In the genomic region with DNA sequence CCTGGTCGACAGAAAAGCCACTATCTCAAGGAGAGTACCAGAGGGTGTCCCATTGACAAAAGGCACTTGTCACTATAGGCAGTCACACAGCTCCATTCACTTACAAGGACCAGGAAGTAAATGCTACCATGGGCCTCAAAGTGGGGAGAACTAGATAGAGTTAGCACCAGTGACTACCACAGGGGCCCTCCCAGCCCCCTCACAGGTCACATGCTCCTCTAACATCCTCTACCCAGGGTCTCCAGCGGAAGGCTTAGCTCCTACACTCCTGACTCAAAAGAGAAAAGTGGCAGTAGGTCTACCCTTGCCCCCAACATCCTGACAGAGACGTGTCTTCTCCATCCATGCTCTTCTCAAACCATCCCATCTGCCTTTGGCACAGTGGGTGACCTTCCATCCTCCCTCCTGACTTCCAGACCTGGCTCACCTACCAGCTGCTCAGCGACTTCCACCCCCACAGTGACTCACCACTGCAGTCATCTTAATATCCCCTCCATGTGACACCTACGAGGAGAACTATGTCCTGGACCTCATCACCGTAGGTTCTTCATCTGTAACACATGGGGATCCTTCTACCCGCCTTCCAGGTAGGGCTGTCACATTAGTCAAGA, we compare ENCODE assay signal across 10 cellular contexts. TPM values are rescaled to one million over a fixed set of nuclear protein-coding genes. Genes with fewer than 3 reads are reported as not detected.
DNase-seq lines count a peak whose midpoint lies in the region; ATAC-seq and TF ChIP-seq lines count a peak whose summit lies in the region.
"Had no signal": no experiment of that assay in that cellular context is flagged by ENCODE, and none has a peak within 500 bp of the region (broad histone marks: within the 10 kb centered on the region; RNA-seq: fewer than 3 reads in every experiment).

No MANE protein-coding gene starts in this region.

- peak overlapping the region; percentile 93 for H2AFZ ChIP-seq in HCT116 (ENCODE audit: low read depth, low read length, poor library complexity, severe bottlenecking)

- TF ChIP-seq POLR2A in HCT116 (IDR thresholded peaks at IDR 0.05; ENCODE audit: borderline replicate concordance, extremely low read depth, insufficient read depth, insufficient read length): no peak

- H3K4me1 ChIP-seq in CD4-positive, CD25-positive, alpha-beta regulatory T cell (ENCODE audit: control insufficient read depth, insufficient read depth, low read length, poor library complexity, severe bottlenecking): peaks cover 8% of the 10 kb centered on the region
- peaks cover 15 to 30% of the 10 kb centered on the region in 2 experiments for H3K4me1 ChIP-seq in HCT116 (ENCODE audit: control insufficient read depth in 1 of 2, insufficient read depth in 2 of 2, low read length in 2 of 2)

- H3K27me3 Mint-ChIP-seq in CD4-positive, CD25-positive, alpha-beta regulatory T cell: peaks cover 10% of the 10 kb centered on the region
- peaks cover 6% of the 10 kb centered on the region for H3K27me3 Mint-ChIP-seq in activated T-helper 1 cell treated with anti-CD3 and anti-CD28 coated beads, Interleukin-12 subunit alpha, Interleukin-12 subunit beta, Interleukin-2, Interleukin-4 antibody, amounts not matched to agents 30 ng/mL and 10 ng/mL and 1 ng/mL, durations not matched to agents 14 hours and 24 hours and 36 hours (ENCODE audit: insufficient read depth)

- TF ChIP-seq CTCF in HCT116 (IDR thresholded peaks at IDR 0.05 in 2 of 3, conservative IDR thresholded peaks at IDR 0.05 in 1 of 3; ENCODE audit: borderline replicate concordance in 1 of 3, insufficient read depth in 1 of 3, low read depth in 2 of 3, low read length in 2 of 3): no peak

- peak overlapping the region; percentile 71 for H3K4me2 ChIP-seq in HCT116 (ENCODE audit: low read length)

- intact Hi-C loops in HCT116 (cut with micrococcal nuclease): no loop called here
- intact Hi-C loops in activated T-helper 1 cell treated with anti-CD3 and anti-CD28 coated beads, Interleukin-12 subunit alpha, Interleukin-12 subunit beta, Interleukin-2, Interleukin-4 antibody, amounts not matched to agents 30 ng/mL and 10 ng/mL and 1 ng/mL, durations not matched to agents 14 hours and 24 hours and 36 hours (cut with micrococcal nuclease): no loop called here

- H3K4me1 Mint-ChIP-seq in CD4-positive, CD25-positive, alpha-beta regulatory T cell: peaks cover 2 to 39% (median 16%) of the 10 kb centered on the region in 4 donors
- peaks cover 31% of the 10 kb centered on the region for H3K4me1 Mint-ChIP-seq in activated T-helper 1 cell treated with anti-CD3 and anti-CD28 coated beads, Interleukin-12 subunit alpha, Interleukin-12 subunit beta, Interleukin-2, Interleukin-4 antibody, amounts not matched to agents 30 ng/mL and 10 ng/mL and 1 ng/mL, durations not matched to agents 14 hours and 24 hours and 36 hours (ENCODE audit: low read depth)

- DNase-seq in CD4-positive, CD25-positive, alpha-beta regulatory T cell: peak in 1 of 3 donors; percentile 41
- peak; percentile 32 for DNase-seq in HCT116 (ENCODE audit: low read depth, low spot score)
- DNase-seq in activated T-helper 1 cell treated with anti-CD3 and anti-CD28 coated beads, Interleukin-12 subunit alpha, Interleukin-12 subunit beta, Interleukin-2, Interleukin-4 antibody, amounts not matched to agents 30 ng/mL and 10 ng/mL and 1 ng/mL, durations not matched to agents 14 hours and 24 hours and 36 hours (ENCODE audit: low spot score): no peak
- peak; percentile 21 for DNase-seq in myocyte (ENCODE audit: low read depth)
- DNase-seq in D341Med (ENCODE audit: low spot score): no peak
- no peak for DNase-seq in NCI-H2081 treated with DMSO at 0.1 percent for 48 hours (lab: John Stamatoyannopoulos, UW)
- DNase-seq: NCI-H1436 treated with DMSO at 0.1 percent for 48 hours had no signal

- H3K9me3 Mint-ChIP-seq in CD4-positive, CD25-positive, alpha-beta regulatory T cell: peaks cover 0 to 2% (median 0%) of the 10 kb centered on the region in 7 donors
- no peaks in the 10 kb centered on the region for H3K9me3 Mint-ChIP-seq in activated T-helper 1 cell treated with anti-CD3 and anti-CD28 coated beads, Interleukin-12 subunit alpha, Interleukin-12 subunit beta, Interleukin-2, Interleukin-4 antibody, amounts not matched to agents 30 ng/mL and 10 ng/mL and 1 ng/mL, durations not matched to agents 14 hours and 24 hours and 36 hours

- no peak for TF ChIP-seq RAD21 in HCT116 (IDR thresholded peaks at IDR 0.05; ENCODE audit: low read depth)

- H3K9me3 ChIP-seq in CD4-positive, CD25-positive, alpha-beta regulatory T cell (ENCODE audit: control insufficient read depth in 2 of 2, low read length in 2 of 2): no peaks in the 10 kb centered on the region
- no peaks in the 10 kb centered on the region for H3K9me3 ChIP-seq in HCT116 (ENCODE audit: control insufficient read depth in 1 of 2, insufficient read depth in 1 of 2, low read depth in 1 of 2, low read length in 2 of 2)

- peak; percentile 37 to 50 for ATAC-seq in CD4-positive, CD25-positive, alpha-beta regulatory T cell (ENCODE audit: low read depth in 2 of 2)
- peak; percentile 82 for ATAC-seq in HCT116
- no peak for ATAC-seq in HG03025 (IDR thresholded peaks at IDR 0.05; ENCODE audit: low FRiP score, unreplicated experiment)
- no peak for ATAC-seq in GM18870 (IDR thresholded peaks at IDR 0.05; ENCODE audit: unreplicated experiment)
- ATAC-seq: Right ventricle myocardium inferior had no signal

- no peak overlapping the region for H3K4me3 ChIP-seq in CD4-positive, CD25-positive, alpha-beta regulatory T cell (ENCODE audit: low read depth, low read length)
- H3K4me3 ChIP-seq in HCT116 (replicated peaks in 1 of 2; ENCODE audit: low read depth in 1 of 2, low read length in 2 of 2): no peak overlapping the region; a peak in 1 of 4 replicates

- H4K20me1 ChIP-seq in HCT116 (ENCODE audit: insufficient read depth): no peaks in the 10 kb centered on the region

- H3K27ac ChIP-seq in CD4-positive, CD25-positive, alpha-beta regulatory T cell (ENCODE audit: insufficient read depth, low read length, poor library complexity, severe bottlenecking): no peak overlapping the region
- no peak overlapping the region for H3K27ac ChIP-seq in HCT116 (ENCODE audit: low read depth, low read length)

- no peaks in the 10 kb centered on the region for H3K36me3 ChIP-seq in CD4-positive, CD25-positive, alpha-beta regulatory T cell (ENCODE audit: control insufficient read depth, insufficient read depth, low read length)
- H3K36me3 ChIP-seq in HCT116 (ENCODE audit: control insufficient read depth in 1 of 2, insufficient read depth in 2 of 2, low read length in 2 of 2): no peaks in the 10 kb centered on the region

- CTCF ChIA-PET in HCT116 (lab: Charles Lee): interaction anchor here (5.0 kb wide), 1 partner anchor 15 kb away, joined by 48 read pairs; no protein-coding TSS in a partner anchor

- H3K36me3 Mint-ChIP-seq in CD4-positive, CD25-positive, alpha-beta regulatory T cell: peaks cover 12% of the 10 kb centered on the region
- peaks cover 3% of the 10 kb centered on the region for H3K36me3 Mint-ChIP-seq in activated T-helper 1 cell treated with anti-CD3 and anti-CD28 coated beads, Interleukin-12 subunit alpha, Interleukin-12 subunit beta, Interleukin-2, Interleukin-4 antibody, amounts not matched to agents 30 ng/mL and 10 ng/mL and 1 ng/mL, durations not matched to agents 14 hours and 24 hours and 36 hours (ENCODE audit: low read depth)

- no TSS peak for BruUV-seq in HCT116 (replicated peaks; lab: Mats Ljungman, UMichigan)

- H3K9me2 ChIP-seq in HCT116 (ENCODE audit: insufficient read depth): no peaks in the 10 kb centered on the region

- peak overlapping the region in 2 of 4 donors; percentile 62 to 72 for H3K4me3 Mint-ChIP-seq in CD4-positive, CD25-positive, alpha-beta regulatory T cell
- no peak overlapping the region for H3K4me3 Mint-ChIP-seq in activated T-helper 1 cell treated with anti-CD3 and anti-CD28 coated beads, Interleukin-12 subunit alpha, Interleukin-12 subunit beta, Interleukin-2, Interleukin-4 antibody, amounts not matched to agents 30 ng/mL and 10 ng/mL and 1 ng/mL, durations not matched to agents 14 hours and 24 hours and 36 hours

- peak overlapping the region in 2 of 3 donors; percentile 12 to 84 for H3K27ac Mint-ChIP-seq in CD4-positive, CD25-positive, alpha-beta regulatory T cell
- H3K27ac Mint-ChIP-seq in activated T-helper 1 cell treated with anti-CD3 and anti-CD28 coated beads, Interleukin-12 subunit alpha, Interleukin-12 subunit beta, Interleukin-2, Interleukin-4 antibody, amounts not matched to agents 30 ng/mL and 10 ng/mL and 1 ng/mL, durations not matched to agents 14 hours and 24 hours and 36 hours: peak overlapping the region; percentile 65

- RAD21 ChIA-PET in HCT116 (lab: Charles Lee; ENCODE audit: low non-redundant PET in 1 of 2, low total read pairs in 2 of 2, uncharacterized antibody in 2 of 2, unreplicated experiment in 2 of 2): no interaction called here

- H3K27me3 ChIP-seq in CD4-positive, CD25-positive, alpha-beta regulatory T cell (ENCODE audit: control insufficient read depth, insufficient read depth, low read length): no peaks in the 10 kb centered on the region
- H3K27me3 ChIP-seq in HCT116 (ENCODE audit: insufficient read depth, low read length): no peaks in the 10 kb centered on the region

- no peak overlapping the region for H3K9ac ChIP-seq in HCT116 (ENCODE audit: low read length)

- POLR2A ChIA-PET in HCT116 (lab: Charles Lee): no interaction called here

- no peaks in the 10 kb centered on the region for H3K79me2 ChIP-seq in HCT116 (ENCODE audit: insufficient read depth, low read length)

TF ChIP-seq in HCT116, 20 proteins besides CTCF, POLR2A, EP300 and RAD21 (continues in another document):
- TF ChIP-seq POLR2AphosphoS5 (IDR thresholded peaks at IDR 0.05; ENCODE audit: low read depth, low read length): 0 out of 2 replicates have a peak, but pooled peaks have one; percentile 15
- no peak for TF ChIP-seq TCF7L2 (IDR thresholded peaks at IDR 0.05; ENCODE audit: borderline replicate concordance, extremely low read depth, insufficient read depth, insufficient read length)
- peak; percentile 79 for TF ChIP-seq JUND (IDR thresholded peaks at IDR 0.05)
- TF ChIP-seq CEBPB (IDR thresholded peaks at IDR 0.05; ENCODE audit: low read depth): no peak
- no peak for TF ChIP-seq ZFX (IDR thresholded peaks at IDR 0.05)
- TF ChIP-seq EZH2 (IDR thresholded peaks at IDR 0.05): no peak
- peak; percentile 96 for TF ChIP-seq EGR1 (IDR thresholded peaks at IDR 0.05; ENCODE audit: low read depth)
- no peak for TF ChIP-seq SRF (IDR thresholded peaks at IDR 0.05; ENCODE audit: low read depth)

RNA-seq across cellular contexts. Expression of a gene that starts 5.6 kb away (rescaled TPM):
- total RNA-seq in CD4-positive, CD25-positive, alpha-beta regulatory T cell: 81.0 TPM
- polyA plus RNA-seq in CD4-positive, CD25-positive, alpha-beta regulatory T cell: 10 to 100 TPM in 3 of 4 donors, 1 to 10 TPM in 1; 8.1 to 14.4 (median 11.9) TPM
- total RNA-seq in HCT116 (2021; ENCODE audit: unreplicated experiment): 14.3 TPM
- polyA plus RNA-seq in HCT116 (2012): 7.3 and 7.6 TPM in 2 replicates
- total RNA-seq in activated T-helper 1 cell treated with anti-CD3 and anti-CD28 coated beads, Interleukin-12 subunit alpha, Interleukin-12 subunit beta, Interleukin-2, Interleukin-4 antibody, amounts not matched to agents 30 ng/mL and 10 ng/mL and 1 ng/mL, durations not matched to agents 14 hours and 24 hours and 36 hours: 101 and 105 TPM in 2 replicates
- total RNA-seq in myocyte: 5.7 and 5.8 TPM in 2 replicates
- 10.7 TPM for polyA plus RNA-seq in myocyte (2012)

Comparison
In these comparisons a context has a peak if more than half of its experiments do, and no peak if none do; other contexts are left out.
1. ATAC-seq: peak in CD4-positive, CD25-positive, alpha-beta regulatory T cell (2 of 2) and HCT116 (single experiment); none in HG03025 (single experiment) and GM18870 (single experiment).
2. DNase-seq: peak in HCT116 (single experiment) and myocyte (single experiment); none in activated T-helper 1 cell treated with anti-CD3 and anti-CD28 coated beads, Interleukin-12 subunit alpha, Interleukin-12 subunit beta, Interleukin-2, Interleukin-4 antibody, amounts not matched to agents 30 ng/mL and 10 ng/mL and 1 ng/mL, durations not matched to agents 14 hours and 24 hours and 36 hours (single experiment), D341Med (single experiment) and NCI-H2081 treated with DMSO at 0.1 percent for 48 hours (single experiment).